8 cellular contexts compared by ENCODE assay signal in genomic region chr5:55306641-55307382, GRCh38. TPM values are rescaled to one million over a fixed set of nuclear protein-coding genes. Genes with fewer than 3 reads are reported as not detected.
DNase-seq lines count a peak whose midpoint lies in the region; ATAC-seq and TF ChIP-seq lines count a peak whose summit lies in the region.

No MANE protein-coding gene starts in this region.

- TF ChIP-seq POLR2A in gastroesophageal sphincter (IDR thresholded peaks at IDR 0.05) (no peak), spleen (IDR thresholded peaks at IDR 0.05) (no peak)

- H3K36me3 ChIP-seq in gastroesophageal sphincter, result no peaks in the 10 kb centered on the region
- peaks cover 0 to 5% (median 0%) of the 10 kb centered on the region in 6 donors for H3K36me3 ChIP-seq in spleen

- H3K4me3 ChIP-seq in gastroesophageal sphincter (peak overlapping the region; percentile 53 to 77), spleen (peak overlapping the region; percentile 61 to 91 (median 76))

- intact Hi-C loops in spleen (cut with DNase I; ENCODE audit: low total_unique reads), result no loop called here

- peaks cover 17 to 70% (median 33%) of the 10 kb centered on the region in 3 donors for H3K4me1 ChIP-seq in gastroesophageal sphincter
- H3K4me1 ChIP-seq in spleen, result peaks cover 45 to 88% (median 71%) of the 10 kb centered on the region in 6 donors

- DNase-seq in AG08396 (ENCODE audit: low spot score) (peak; percentile 12), OCI-M1 (lab: John Stamatoyannopoulos, UW) (peak; percentile 57), spleen (no peak), NCI-H2029 (lab: John Stamatoyannopoulos, UW) (no peak), SKM-1 (lab: John Stamatoyannopoulos, UW; ENCODE audit: unreplicated experiment) (no peak)

- H3K27me3 ChIP-seq in gastroesophageal sphincter (no peaks in the 10 kb centered on the region), spleen (replicated peaks in 1 of 7) (no peaks in the 10 kb centered on the region)

- no peak for TF ChIP-seq CTCF in gastroesophageal sphincter (IDR thresholded peaks at IDR 0.05)
- no peak for TF ChIP-seq CTCF in spleen (IDR thresholded peaks at IDR 0.05 in 8 of 11, conservative IDR thresholded peaks at IDR 0.05 in 3 of 11)

- ATAC-seq in GM19397 (IDR thresholded peaks at IDR 0.05; ENCODE audit: unreplicated experiment) (peak; percentile 11), gastroesophageal sphincter (no peak), GM21786 (IDR thresholded peaks at IDR 0.05; ENCODE audit: unreplicated experiment) (no peak)

- no peaks in the 10 kb centered on the region for H3K9me3 ChIP-seq in gastroesophageal sphincter
- no peaks in the 10 kb centered on the region for H3K9me3 ChIP-seq in spleen

- H3K27ac ChIP-seq in gastroesophageal sphincter (peak overlapping the region; percentile 87 to 93 (median 90)), spleen (peak overlapping the region; percentile 90 to 97 (median 94))

- TF ChIP-seq EP300 in gastroesophageal sphincter (IDR thresholded peaks at IDR 0.05), result no peak

- 1 to 5% methylated on average over 9 to 10 of the region's 12 CpGs for WGBS in gastroesophageal sphincter (ENCODE audit: low coverage in 1 of 2), 2 donors
- 20 to 26% (median 25%) methylated on average over 12 of the region's 12 CpGs for WGBS in spleen, 5 donors

RNA-seq across cellular contexts. Expression of gene DHX29, which starts 0.7 kb away (rescaled TPM):
- total RNA-seq in gastroesophageal sphincter (10 to 100 TPM; 31.8 to 43.3 (median 35.9) TPM), spleen (10 to 100 TPM; 16.3 to 27.0 (median 18.4) TPM)
- 1 to 10 TPM; 4.5 to 6.9 (median 5.1) TPM for polyA plus RNA-seq in spleen

RNA-seq across cellular contexts. Expression of gene MTREX, which starts 1.0 kb away (rescaled TPM):
- total RNA-seq in gastroesophageal sphincter, result 10 to 100 TPM; 55.7 to 93.2 (median 61.5) TPM
- 10 to 100 TPM; 48.4 to 73.6 (median 64.3) TPM for total RNA-seq in spleen
- polyA plus RNA-seq in spleen, result 10 to 100 TPM; 13.8 to 20.4 (median 19.4) TPM

Comparison
In these comparisons a context has a peak if more than half of its experiments do, and no peak if none do; other contexts are left out.
1. DNase-seq: peak in AG08396 (single experiment) and OCI-M1 (single experiment); none in spleen (single experiment), NCI-H2029 (single experiment) and SKM-1 (single experiment).